In the genomic region with DNA sequence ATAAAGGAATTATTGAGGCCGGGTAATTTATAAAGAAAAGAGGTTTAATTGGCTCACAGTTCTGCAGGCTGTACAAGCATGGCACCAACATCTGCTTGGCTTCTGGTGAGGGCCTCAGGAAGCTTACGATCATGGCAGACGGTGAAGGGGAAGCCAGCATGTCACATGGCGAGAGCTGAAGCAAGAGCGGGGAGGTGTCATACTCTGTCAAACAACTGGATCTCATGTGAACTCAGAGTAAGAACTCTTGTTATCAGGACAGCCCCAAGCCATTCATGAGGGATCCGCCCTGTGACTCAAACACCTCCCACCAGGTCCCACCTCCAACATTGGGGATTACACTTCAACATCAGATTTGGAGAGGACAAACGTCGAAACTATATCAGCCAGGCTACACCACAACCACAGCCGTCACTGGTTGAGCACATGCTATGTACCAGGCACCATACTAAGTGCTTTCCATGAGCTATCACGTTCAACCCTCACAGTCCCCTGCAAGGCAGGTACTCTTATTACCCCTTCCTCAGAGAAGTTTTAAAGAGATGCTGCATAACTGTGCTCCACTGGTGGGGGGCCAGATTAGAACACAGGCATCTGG, we compare ENCODE assay signal across 2 cellular contexts.
TF ChIP-seq lines count a peak whose summit lies in the region.

No MANE protein-coding gene starts in this region.

TF ChIP-seq in HCT116, 20 proteins besides CTCF, POLR2A, EP300 and RAD21:
- TF ChIP-seq YY1 (IDR thresholded peaks at IDR 0.05; ENCODE audit: extremely low read depth, insufficient replicate concordance, low read depth, low read length): no peak
- TF ChIP-seq, protein P1, sequence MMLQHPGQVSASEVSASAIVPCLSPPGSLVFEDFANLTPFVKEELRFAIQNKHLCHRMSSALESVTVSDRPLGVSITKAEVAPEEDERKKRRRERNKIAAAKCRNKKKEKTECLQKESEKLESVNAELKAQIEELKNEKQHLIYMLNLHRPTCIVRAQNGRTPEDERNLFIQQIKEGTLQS (IDR thresholded peaks at IDR 0.05): no peak
- no peak for TF ChIP-seq REST (IDR thresholded peaks at IDR 0.05; ENCODE audit: low read depth)
- TF ChIP-seq POLR2AphosphoS5 (IDR thresholded peaks at IDR 0.05; ENCODE audit: low read depth, low read length): no peak
- no peak for TF ChIP-seq CBX3 (IDR thresholded peaks at IDR 0.05; ENCODE audit: low read depth)
- no peak for TF ChIP-seq ZBTB33 (IDR thresholded peaks at IDR 0.05; ENCODE audit: extremely low read depth, insufficient replicate concordance, low read length)
- TF ChIP-seq SIN3A (IDR thresholded peaks at IDR 0.05; ENCODE audit: low read depth): no peak
- no peak for TF ChIP-seq ZNF274 (IDR thresholded peaks at IDR 0.05; ENCODE audit: low read depth, low read length)
- no peak for TF ChIP-seq ELF1 (IDR thresholded peaks at IDR 0.05; ENCODE audit: borderline replicate concordance, low read depth)
- no peak for TF ChIP-seq CEBPB (IDR thresholded peaks at IDR 0.05; ENCODE audit: low read depth)
- TF ChIP-seq JUND (IDR thresholded peaks at IDR 0.05): no peak

TF ChIP-seq in GM12891, 5 proteins besides CTCF, POLR2A, EP300 and RAD21 (continued from another document):
- TF ChIP-seq POLR2AphosphoS5 (IDR thresholded peaks at IDR 0.05; ENCODE audit: low read depth, low read length): no peak
- no peak for TF ChIP-seq TAF1 (IDR thresholded peaks at IDR 0.05; ENCODE audit: low read depth, low read length)
